10 cellular contexts compared by ENCODE assay signal in the genomic region with DNA sequence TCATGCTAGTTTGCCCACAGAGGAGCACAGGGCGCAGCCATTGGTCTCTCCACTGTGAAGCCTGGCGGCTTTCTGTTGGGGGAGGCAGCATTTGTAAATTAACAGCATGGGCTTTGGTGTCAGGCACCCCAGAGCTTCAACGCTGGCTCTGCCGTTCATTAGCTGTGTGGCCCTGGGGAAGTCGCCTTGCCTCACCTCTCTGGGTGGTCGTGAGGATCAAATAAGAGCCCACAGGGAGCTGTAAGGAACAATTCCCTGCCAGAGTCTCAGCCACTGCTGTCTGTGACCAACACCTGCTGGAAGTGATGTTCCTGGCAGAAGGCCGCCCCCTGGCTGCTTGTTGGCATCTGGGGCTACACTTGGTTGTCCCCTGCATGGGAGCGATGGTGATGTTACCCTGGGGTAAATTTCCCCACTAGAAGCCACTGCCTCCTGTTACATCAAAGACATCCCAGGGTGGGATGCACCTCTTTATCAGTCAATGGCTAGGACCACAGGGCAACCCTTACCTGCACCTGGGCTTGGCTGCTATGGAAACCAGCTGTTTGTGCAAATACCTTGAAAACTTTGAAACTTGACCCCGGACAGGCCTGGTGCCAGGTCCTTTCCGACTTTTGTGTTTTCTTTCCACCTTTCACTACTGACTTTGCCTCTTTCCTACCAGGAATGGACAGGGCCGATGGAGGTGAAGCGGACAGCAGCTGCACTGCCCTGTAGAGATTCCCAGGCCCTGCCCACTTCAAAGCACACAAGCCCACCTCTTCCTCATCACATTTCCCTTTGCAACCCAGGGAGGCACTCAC. TPM values are rescaled to one million over a fixed set of nuclear protein-coding genes. Genes with fewer than 3 reads are reported as not detected.
DNase-seq lines count a peak whose midpoint lies in the region; ATAC-seq and TF ChIP-seq lines count a peak whose summit lies in the region.
"Had no signal": no experiment of that assay in that cellular context is flagged by ENCODE, and none has a peak within 500 bp of the region (broad histone marks: within the 10 kb centered on the region; RNA-seq: fewer than 3 reads in every experiment).

No MANE protein-coding gene starts in this region.

- ATAC-seq in left cardiac atrium: peak in 1 of 2 donors; percentile 8
- ATAC-seq in GM21786 (IDR thresholded peaks at IDR 0.05; ENCODE audit: unreplicated experiment): no peak

- no peak for TF ChIP-seq CTCF in coronary artery (IDR thresholded peaks at IDR 0.05)

- peak overlapping the region in 1 of 2 donors; percentile 16 for H3K27ac ChIP-seq in coronary artery

- H3K4me3 ChIP-seq in coronary artery: no peak overlapping the region

- DNase-seq in NCI-H1436 (lab: John Stamatoyannopoulos, UW) (peak; percentile 0), NCI-H1436 treated with DMSO at 0.1 percent for 48 hours (lab: John Stamatoyannopoulos, UW) (no peak), NCI-H1092 (lab: John Stamatoyannopoulos, UW) (peak; percentile 38), left cardiac atrium (peak; percentile 53), coronary artery (ENCODE audit: low spot score) (no peak)
- DNase-seq in activated CD4-positive, alpha-beta T cell treated with anti-CD3 and anti-CD28 coated beads, Interleukin-2, amount 50 U/mL, for 1 hour: peak; percentile 31
- peak; percentile 37 for DNase-seq in stimulated activated CD4-positive, alpha-beta T cell treated with anti-CD3 and anti-CD28 coated beads, Interleukin-1b, Interleukin-23, amount 100 ng/mL, for 48 hours

- intact Hi-C loops in left cardiac atrium (cut with DNase I): loop anchor here in 1 of 2 donors (2.0 kb wide), 1 partner anchor 165 kb away; a partner anchor contains a TSS

RNA-seq across cellular contexts. Expression of a gene that starts 36.9 kb away (rescaled TPM):
- 1 to 10 TPM; 1.4 to 3.4 TPM for total RNA-seq in left cardiac atrium
- total RNA-seq: CD4-positive, alpha-beta memory T cell; renal cortical epithelial cell had no signal

Comparison
In these comparisons a context has a peak if more than half of its experiments do, and no peak if none do; other contexts are left out.
1. DNase-seq: peak in NCI-H1436 (single experiment), NCI-H1092 (single experiment), activated CD4-positive, alpha-beta T cell treated with anti-CD3 and anti-CD28 coated beads, Interleukin-2, amount 50 U/mL, for 1 hour (single experiment), left cardiac atrium (single experiment) and stimulated activated CD4-positive, alpha-beta T cell treated with anti-CD3 and anti-CD28 coated beads, Interleukin-1b, Interleukin-23, amount 100 ng/mL, for 48 hours (single experiment); none in NCI-H1436 treated with DMSO at 0.1 percent for 48 hours (single experiment) and coronary artery (single experiment).